16 cellular contexts compared by ENCODE assay signal in the genomic region with DNA sequence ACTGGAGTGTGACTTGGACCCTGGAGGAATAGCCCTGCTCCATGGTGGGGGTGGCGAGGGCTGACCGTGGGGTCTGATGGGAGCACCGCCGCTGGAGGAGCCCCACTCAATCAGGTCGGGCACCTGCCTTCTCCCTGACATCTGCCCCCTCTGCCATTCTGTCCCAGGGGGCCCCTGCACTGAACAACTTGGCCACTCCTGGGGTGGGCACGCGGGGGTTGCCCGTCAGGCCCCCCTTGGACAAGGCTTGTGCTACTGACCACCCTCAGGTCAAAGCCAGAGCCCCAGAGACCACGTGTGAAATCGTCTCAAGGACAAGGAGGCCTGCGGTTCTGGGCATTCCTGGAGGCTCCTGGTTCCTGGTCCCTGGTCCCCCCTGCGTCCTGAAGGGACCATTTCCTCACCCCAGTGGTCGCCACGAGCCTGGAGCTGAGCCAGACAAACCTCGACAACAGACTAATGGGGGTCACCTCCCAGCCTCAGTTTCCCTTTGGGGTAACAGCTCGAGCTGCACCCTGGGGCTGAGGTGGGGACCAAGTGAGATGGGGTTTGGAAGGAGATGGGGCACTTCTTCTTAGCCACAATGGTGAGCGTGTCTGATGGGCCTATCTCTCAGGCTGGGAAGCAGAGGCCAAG.
A peak's percentile ranks its signal among the peaks of the same experiment; 100 is the strongest.
DNase-seq lines count a peak whose midpoint lies in the region; ATAC-seq and TF ChIP-seq lines count a peak whose summit lies in the region.
"Had no signal": no experiment of that assay in that cellular context is flagged by ENCODE, and none has a peak within 500 bp of the region (broad histone marks: within the 10 kb centered on the region; RNA-seq: fewer than 3 reads in every experiment).

No MANE protein-coding gene starts in this region.

- DNase-seq in right cardiac atrium (peak in 2 of 3 donors; percentile 33 to 34), heart right ventricle (no peak), neural progenitor cell (ENCODE audit: low spot score) (no peak), cerebellar cortex (ENCODE audit: low spot score) (no peak)
- DNase-seq: CD4-positive, alpha-beta T cell; DMS153; DMS79; GDM1; HFFc6 had no signal

- TF ChIP-seq CTCF in heart right ventricle (IDR thresholded peaks at IDR 0.05): no peak
- no peak for TF ChIP-seq CTCF in neural progenitor cell (IDR thresholded peaks at IDR 0.05)

- H3K27me3 ChIP-seq in right cardiac atrium (ENCODE audit: control insufficient read depth, insufficient read depth) (no peaks in the 10 kb centered on the region), heart right ventricle (peaks cover 0 to 34% (median 27%) of the 10 kb centered on the region in 7 donors), neural progenitor cell (no peaks in the 10 kb centered on the region)

- H3K9me3 ChIP-seq in right cardiac atrium (ENCODE audit: control insufficient read depth, low read length): no peaks in the 10 kb centered on the region
- no peaks in the 10 kb centered on the region for H3K9me3 ChIP-seq in heart right ventricle
- H3K9me3 ChIP-seq in neural progenitor cell (ENCODE audit: low read depth): no peaks in the 10 kb centered on the region

- no peak overlapping the region for H3K27ac ChIP-seq in right cardiac atrium (ENCODE audit: low read length)
- no peak overlapping the region for H3K27ac ChIP-seq in heart right ventricle
- H3K27ac ChIP-seq in neural progenitor cell: no peak overlapping the region
- H3K27ac ChIP-seq: C4-2B had no signal

- H3K9me3 Mint-ChIP-seq in IgD-negative memory B cell (peaks cover 0 to 2% (median 0%) of the 10 kb centered on the region in 3 donors), neural progenitor cell (no peaks in the 10 kb centered on the region)
- H3K9me3 Mint-ChIP-seq: CD4-positive, alpha-beta T cell; GM23338; HFFc6 had no signal

- peaks cover 3% of the 10 kb centered on the region for H3K4me1 ChIP-seq in right cardiac atrium (ENCODE audit: control insufficient read depth, insufficient read depth, low read length)
- peaks cover 0 to 18% (median 3%) of the 10 kb centered on the region in 9 donors for H3K4me1 ChIP-seq in heart right ventricle
- H3K4me1 ChIP-seq in neural progenitor cell: peaks cover 2% of the 10 kb centered on the region

- H2AFZ ChIP-seq in neural progenitor cell (replicated peaks): no peak overlapping the region
- H2AFZ ChIP-seq: GM23338 had no signal

- H3K4me3 ChIP-seq in right cardiac atrium (ENCODE audit: low read length) (no peak overlapping the region), heart right ventricle (no peak overlapping the region), neural progenitor cell (no peak overlapping the region)
- H3K4me3 ChIP-seq: GM23338 had no signal

- H3K27me3 Mint-ChIP-seq in IgD-negative memory B cell (peaks cover 7% of the 10 kb centered on the region), neural progenitor cell (ENCODE audit: insufficient read depth, low read depth) (peaks cover 10% of the 10 kb centered on the region)
- H3K27me3 Mint-ChIP-seq: CD4-positive, alpha-beta T cell had no signal

- H3K36me3 Mint-ChIP-seq in IgD-negative memory B cell (no peaks in the 10 kb centered on the region), neural progenitor cell (no peaks in the 10 kb centered on the region)

- no peaks in the 10 kb centered on the region for H3F3A ChIP-seq in neural progenitor cell (ENCODE audit: low read depth)

- H3K4me2 ChIP-seq in neural progenitor cell: no peak overlapping the region
- H3K4me2 ChIP-seq: GM23338 had no signal

- intact Hi-C loops in right cardiac atrium (cut with DNase I): no loop called here
- intact Hi-C loops in heart right ventricle (cut with DNase I): no loop called here

- H3K27ac Mint-ChIP-seq in IgD-negative memory B cell (peak overlapping the region in 2 of 3 donors; percentile 23 to 83), neural progenitor cell (peak overlapping the region; percentile 91)
- H3K27ac Mint-ChIP-seq: CD4-positive, alpha-beta T cell; GM23338; HFFc6 had no signal

- ATAC-seq in right cardiac atrium (no peak), heart right ventricle (no peak), HG03025 (IDR thresholded peaks at IDR 0.05; ENCODE audit: low FRiP score, unreplicated experiment) (no peak)
- ATAC-seq: GM23338, HCT116, HepG2 had no signal

- no peak overlapping the region for H3K9ac ChIP-seq in neural progenitor cell

- no peaks in the 10 kb centered on the region for H3K79me2 ChIP-seq in neural progenitor cell (ENCODE audit: low read depth)

- no peaks in the 10 kb centered on the region for H4K20me1 ChIP-seq in neural progenitor cell (ENCODE audit: low read depth)

- H3K4me1 Mint-ChIP-seq in IgD-negative memory B cell (peaks cover 1 to 4% (median 2%) of the 10 kb centered on the region in 3 donors), neural progenitor cell (peaks cover 6% of the 10 kb centered on the region)
- H3K4me1 Mint-ChIP-seq: GM23338 had no signal

- WGBS in right cardiac atrium: 89% methylated on average over 17 of the region's 17 CpGs
- WGBS in heart right ventricle, 2 donors: 89% methylated on average over 17 of the region's 17 CpGs

- H3K36me3 ChIP-seq in heart right ventricle (no peaks in the 10 kb centered on the region), neural progenitor cell (no peaks in the 10 kb centered on the region)

- H3K4me3 Mint-ChIP-seq in IgD-negative memory B cell (no peak overlapping the region), neural progenitor cell (no peak overlapping the region)
- H3K4me3 Mint-ChIP-seq: B cell; CD4-positive, alpha-beta T cell; GM23338; HFFc6 had no signal

Comparison
In these comparisons a context has a peak if more than half of its experiments do, and no peak if none do; other contexts are left out.
1. DNase-seq: peak in right cardiac atrium (2 of 3); none in heart right ventricle (0 of 2), neural progenitor cell (single experiment) and cerebellar cortex (single experiment).